ENCODE assay signal across 10 cellular contexts in the genomic region with DNA sequence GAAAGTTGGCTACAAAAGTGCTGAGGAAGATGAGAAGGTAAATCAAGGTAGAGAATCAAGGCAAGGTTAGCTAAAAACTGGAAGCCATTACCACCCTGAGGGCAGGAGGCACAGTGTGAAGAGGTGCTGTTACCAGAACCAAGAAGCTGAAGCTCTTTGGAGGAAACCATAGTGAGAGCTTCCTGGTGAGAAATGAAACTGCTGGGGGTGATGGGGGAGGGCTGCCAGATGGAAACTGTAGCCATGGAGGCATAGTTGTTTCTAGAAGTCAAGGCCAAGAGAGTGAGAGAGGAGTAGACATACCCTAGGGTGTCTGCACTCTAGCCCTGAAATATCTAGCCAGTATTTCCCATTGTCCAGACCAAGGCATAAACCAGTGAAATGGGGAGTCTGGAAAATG. TPM values are rescaled to one million over a fixed set of nuclear protein-coding genes. Genes with fewer than 3 reads are reported as not detected.
DNase-seq lines count a peak whose midpoint lies in the region; ATAC-seq, FAIRE-seq and TF ChIP-seq lines count a peak whose summit lies in the region.
"Had no signal": no experiment of that assay in that cellular context is flagged by ENCODE, and none has a peak within 500 bp of the region (broad histone marks: within the 10 kb centered on the region; RNA-seq: fewer than 3 reads in every experiment).

No MANE protein-coding gene starts in this region.

- no peaks in the 10 kb centered on the region for H3K79me2 ChIP-seq in GM12878 (ENCODE audit: control insufficient read depth, insufficient read depth, low read length)

- peak; percentile 81 for FAIRE-seq in GM12878 (lab: Jason Lieb, UNC)

- peak overlapping the region; percentile 48 for H2AFZ ChIP-seq in GM12878 (ENCODE audit: control insufficient read depth, low read depth, low read length)

- H3K27ac ChIP-seq in GM12878 (ENCODE audit: control insufficient read depth, insufficient read depth) (peak overlapping the region; percentile 29), aorta (ENCODE audit: low read depth in 1 of 2, low read length in 2 of 2) (no peak overlapping the region)

- H3K4me1 ChIP-seq in GM12878 (ENCODE audit: control insufficient read depth, insufficient read depth, low read length), result peaks cover 11% of the 10 kb centered on the region
- no peaks in the 10 kb centered on the region for H3K4me1 ChIP-seq in aorta (ENCODE audit: control insufficient read depth in 1 of 2, insufficient read depth in 2 of 2, low read length in 2 of 2)

- CTCF ChIA-PET in GM12878 (lab: Yijun Ruan, JAX), result interaction anchor here (0.7 to 3.6 kb wide), 16 partner anchors 9 to 543 kb away, joined by 3 to 39 read pairs (median 4); a partner anchor contains a TSS

- no peak for DNase-seq in GM12878 (ENCODE audit: low read depth, low spot score)
- no peak for DNase-seq in aorta
- no peak for DNase-seq in NCI-H2029 (lab: John Stamatoyannopoulos, UW)
- DNase-seq in HCEC 1CT, result no peak
- DNase-seq in stimulated activated CD4-positive, alpha-beta T cell treated with anti-CD3 and anti-CD28 coated beads, Interleukin-4, amount 100 ng/mL, for 24 hours, result no peak
- DNase-seq: NCI-H524, T1000 had no signal

- H3K9me3 ChIP-seq in GM12878 (replicated peaks; ENCODE audit: control insufficient read depth, insufficient read depth, low read length) (no peaks in the 10 kb centered on the region; the same call in 2 of the 3 replicates), aorta (ENCODE audit: control insufficient read depth, low read length) (no peaks in the 10 kb centered on the region)

- H3K4me2 ChIP-seq in GM12878 (ENCODE audit: control insufficient read depth, insufficient read depth), result peak overlapping the region; percentile 43

- H3K27me3 ChIP-seq in GM12878 (replicated peaks in 1 of 2; ENCODE audit: control insufficient read depth in 2 of 2, insufficient read depth in 2 of 2, low read length in 1 of 2) (no peaks in the 10 kb centered on the region), aorta (ENCODE audit: control insufficient read depth in 1 of 2, insufficient read depth in 2 of 2, low read length in 1 of 2) (no peaks in the 10 kb centered on the region)

- H3K36me3 ChIP-seq in GM12878 (ENCODE audit: control insufficient read depth in 2 of 2, insufficient read depth in 2 of 2, low read length in 1 of 2) (no peaks in the 10 kb centered on the region), aorta (ENCODE audit: control insufficient read depth in 1 of 2, insufficient read depth in 2 of 2, low read length in 1 of 2) (no peaks in the 10 kb centered on the region)

- intact Hi-C loops in GM12878 (cut with micrococcal nuclease; ENCODE audit: unreplicated experiment), result loop anchor here (5.0 to 10.0 kb wide), 2 partner anchors 354 to 546 kb away; no protein-coding TSS in a partner anchor
- intact Hi-C loops in aorta (cut with DNase I), result loop anchor here (2.0 to 10.0 kb wide), 2 partner anchors 62 to 534 kb away; no protein-coding TSS in a partner anchor

- no peak for TF ChIP-seq RAD21 in GM12878 (IDR thresholded peaks at IDR 0.05; ENCODE audit: insufficient read depth, low read depth, low read length)

- TF ChIP-seq POLR2A in GM12878 (IDR thresholded peaks at IDR 0.05; ENCODE audit: low read depth, low read length), result no peak

- in situ Hi-C loops in GM12878 (cut with MboI), result no loop called here

- TF ChIP-seq CTCF in GM12878 (IDR thresholded peaks at IDR 0.05 in 2 of 3, conservative IDR thresholded peaks at IDR 0.05 in 1 of 3; ENCODE audit: control insufficient read depth in 2 of 3, extremely low read depth in 1 of 3, insufficient read depth in 1 of 3, low read depth in 3 of 3, low read length in 3 of 3), result no peak

- TF ChIP-seq EP300 in GM12878 (IDR thresholded peaks at IDR 0.05; ENCODE audit: borderline replicate concordance in 1 of 2, control insufficient read depth in 1 of 2, low read depth in 2 of 2, low read length in 2 of 2), result no peak

- no peak overlapping the region; the same call in 1 of the 2 replicates for H3K9ac ChIP-seq in GM12878 (ENCODE audit: control insufficient read depth, insufficient read depth, low read length)

- RAD21 ChIA-PET in GM12878 (lab: Charles Lee; ENCODE audit: unreplicated experiment), result interaction anchor here (0.7 to 2.1 kb wide), 6 partner anchors 14 to 547 kb away, joined by 3 to 17 read pairs (median 3); no protein-coding TSS in a partner anchor

- SMC1A ChIA-PET in GM12878 (lab: Charles Lee; ENCODE audit: uncharacterized antibody, unreplicated experiment), result interaction anchor here (0.9 to 3.3 kb wide), 8 partner anchors 13 to 547 kb away, joined by 3 to 25 read pairs (median 5); a partner anchor contains a TSS

- BruUV-seq in GM12878 (replicated peaks; lab: Mats Ljungman, UMichigan), result no TSS peak

- POLR2A ChIA-PET in GM12878 (lab: Charles Lee), result interaction anchor here (1.6 kb wide), 1 partner anchor 36 kb away, joined by 5 read pairs; no protein-coding TSS in a partner anchor

- peak; percentile 76 for ATAC-seq in GM19023 (IDR thresholded peaks at IDR 0.05; ENCODE audit: unreplicated experiment)
- peak; percentile 92 for ATAC-seq in GM21576 (IDR thresholded peaks at IDR 0.05; ENCODE audit: unreplicated experiment)
- ATAC-seq in HG03196 (IDR thresholded peaks at IDR 0.05; ENCODE audit: unreplicated experiment), result peak; percentile 79
- peak; percentile 81 for ATAC-seq in GM12878
- no peak for ATAC-seq in aorta (ENCODE audit: low FRiP score)

- H4K20me1 ChIP-seq in GM12878 (ENCODE audit: control insufficient read depth, insufficient read depth), result no peaks in the 10 kb centered on the region

- H3K4me3 ChIP-seq in GM12878 (no peak overlapping the region), aorta (ENCODE audit: low read length in 2 of 2) (no peak overlapping the region)

TF ChIP-seq in GM12878, 131 proteins besides CTCF, POLR2A, EP300 and RAD21 (continues in another document):
- TF ChIP-seq YY1 (IDR thresholded peaks at IDR 0.05; ENCODE audit: low read depth, low read length), result peak; percentile 71; the same call in 1 of the 2 replicates
- peak in 1 of 2 experiments; percentile 36; a peak in 1 of 4 replicates for TF ChIP-seq IKZF2 (IDR thresholded peaks at IDR 0.05)
- TF ChIP-seq, protein P1, sequence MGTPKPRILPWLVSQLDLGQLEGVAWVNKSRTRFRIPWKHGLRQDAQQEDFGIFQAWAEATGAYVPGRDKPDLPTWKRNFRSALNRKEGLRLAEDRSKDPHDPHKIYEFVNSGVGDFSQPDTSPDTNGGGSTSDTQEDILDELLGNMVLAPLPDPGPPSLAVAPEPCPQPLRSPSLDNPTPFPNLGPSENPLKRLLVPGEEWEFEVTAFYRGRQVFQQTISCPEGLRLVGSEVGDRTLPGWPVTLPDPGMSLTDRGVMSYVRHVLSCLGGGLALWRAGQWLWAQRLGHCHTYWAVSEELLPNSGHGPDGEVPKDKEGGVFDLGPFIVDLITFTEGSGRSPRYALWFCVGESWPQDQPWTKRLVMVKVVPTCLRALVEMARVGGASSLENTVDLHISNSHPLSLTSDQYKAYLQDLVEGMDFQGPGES (IDR thresholded peaks at IDR 0.05), result no peak
- TF ChIP-seq SIN3A (IDR thresholded peaks at IDR 0.05; ENCODE audit: low read depth, low read length), result no peak
- TF ChIP-seq NFIC (IDR thresholded peaks at IDR 0.05; ENCODE audit: low read depth, low read length), result peak; percentile 19; the same call in 1 of the 2 replicates
- TF ChIP-seq IRF4 (IDR thresholded peaks at IDR 0.05; ENCODE audit: low read depth, low read length), result 0 out of 2 replicates have a peak, but pooled peaks have one; percentile 30
- no peak for TF ChIP-seq HCFC1 (IDR thresholded peaks at IDR 0.05; ENCODE audit: low read length)
- peak in 1 of 2 experiments; percentile 69; a peak in 1 of 4 replicates for TF ChIP-seq ETV6 (conservative IDR thresholded peaks at IDR 0.05 in 1 of 2, IDR thresholded peaks at IDR 0.05 in 1 of 2; ENCODE audit: borderline replicate concordance in 1 of 2, low read depth in 1 of 2)

RNA-seq across cellular contexts. Expression of a gene that starts 28.7 kb away (rescaled TPM):
- 142 and 145 TPM in 2 replicates for total RNA-seq in GM12878 (2013; cell fraction: nucleolus; rRNA removed)
- total RNA-seq in GM12878 (2014; rRNA removed), result 67.2 and 97.3 TPM in 2 replicates
- total RNA-seq in GM12878 (2014; rRNA removed; fragmentation: Illumina TruSeq; extraction: Trizol), result 106 and 119 TPM in 2 replicates
- 74.0 and 79.2 TPM in 2 replicates for total RNA-seq in GM12878 (2021)
- polyA plus RNA-seq in GM12878 (2011; ENCODE audit: low read depth), result 56.8 TPM
- polyA plus RNA-seq in GM12878 (2011; rRNA removed), result 272 and 466 TPM in 2 replicates
- 65.6 and 77.9 TPM in 2 replicates for polyA plus RNA-seq in GM12878 (2011; cell fraction: cytosol; rRNA removed)
- 234 and 256 TPM in 2 replicates for polyA plus RNA-seq in GM12878 (2011; cell fraction: nucleus; rRNA removed)
- 83.6 and 95.2 TPM in 2 replicates for polyA plus RNA-seq in GM12878 (2012)
- 120 and 175 TPM in 2 replicates for polyA plus RNA-seq in GM12878 (2014; fragmentation: Illumina TruSeq; extraction: Trizol)
- 100 to 1,000 TPM in 1 of 2 experiments, 10 to 100 TPM in 1; 75.6 to 125 TPM for polyA plus RNA-seq in GM12878 (2014; fragmentation: Nextera tagmentation; extraction: Ambion mirVana)
- 111 and 139 TPM in 2 replicates for polyA plus RNA-seq in GM12878 (2014; rRNA removed)
- polyA plus RNA-seq in GM12878 (2016; fragmentation: Nextera tagmentation; extraction: Ambion mirVana), result 10 to 100 TPM; 37.7 to 40.9 TPM
- 94.7 and 151 TPM in 2 replicates for polyA minus RNA-seq in GM12878 (2011; rRNA and poly(A)+ RNA removed)
- polyA minus RNA-seq in GM12878 (2011; cell fraction: cytosol; rRNA and poly(A)+ RNA removed), result 40.8 and 52.7 TPM in 2 replicates
- polyA minus RNA-seq in GM12878 (2011; cell fraction: nucleus; rRNA and poly(A)+ RNA removed), result 112 and 120 TPM in 2 replicates
- total RNA-seq in aorta, result 10 to 100 TPM; 37.5 to 52.7 TPM
- 10 to 100 TPM; 12.4 to 15.8 TPM for polyA plus RNA-seq in aorta

RNA-seq across cellular contexts. Expression of a gene that starts 58.1 kb away (rescaled TPM):
- total RNA-seq in GM12878 (2013; cell fraction: nucleolus; rRNA removed), result 614 and 643 TPM in 2 replicates
- 150 and 212 TPM in 2 replicates for total RNA-seq in GM12878 (2014; rRNA removed)
- 243 and 303 TPM in 2 replicates for total RNA-seq in GM12878 (2014; rRNA removed; fragmentation: Illumina TruSeq; extraction: Trizol)
- total RNA-seq in GM12878 (2021), result 187 and 193 TPM in 2 replicates
- polyA plus RNA-seq in GM12878 (2011; ENCODE audit: low read depth), result 135 TPM
- 371 and 634 TPM in 2 replicates for polyA plus RNA-seq in GM12878 (2011; rRNA removed)
- 91.6 and 111 TPM in 2 replicates for polyA plus RNA-seq in GM12878 (2011; cell fraction: cytosol; rRNA removed)
- 333 and 408 TPM in 2 replicates for polyA plus RNA-seq in GM12878 (2011; cell fraction: nucleus; rRNA removed)
- 177 and 266 TPM in 2 replicates for polyA plus RNA-seq in GM12878 (2012)
- polyA plus RNA-seq in GM12878 (2014; fragmentation: Illumina TruSeq; extraction: Trizol), result 199 and 309 TPM in 2 replicates
- polyA plus RNA-seq in GM12878 (2014; fragmentation: Nextera tagmentation; extraction: Ambion mirVana), result 100 to 1,000 TPM; 124 to 158 TPM
- 143 and 224 TPM in 2 replicates for polyA plus RNA-seq in GM12878 (2014; rRNA removed)
- polyA plus RNA-seq in GM12878 (2016; fragmentation: Nextera tagmentation; extraction: Ambion mirVana), result 10 to 100 TPM; 58.0 to 66.1 TPM
- polyA minus RNA-seq in GM12878 (2011; rRNA and poly(A)+ RNA removed), result 175 and 241 TPM in 2 replicates
- polyA minus RNA-seq in GM12878 (2011; cell fraction: cytosol; rRNA and poly(A)+ RNA removed), result 52.7 and 78.4 TPM in 2 replicates
- polyA minus RNA-seq in GM12878 (2011; cell fraction: nucleus; rRNA and poly(A)+ RNA removed), result 305 and 307 TPM in 2 replicates
- total RNA-seq in aorta, result 10 to 100 TPM; 22.6 to 42.2 TPM
- polyA plus RNA-seq in aorta, result 1 to 10 TPM; 2.9 to 4.8 TPM
